Comparison of ENCODE assay signal across 2 cellular contexts in genomic region chr1:233673146-233673946, GRCh38.
TF ChIP-seq lines count a peak whose summit lies in the region.

No MANE protein-coding gene starts in this region.

TF ChIP-seq in liver, 16 proteins besides CTCF, POLR2A, EP300 and RAD21 (continued from another document):
- TF ChIP-seq, protein P1, sequence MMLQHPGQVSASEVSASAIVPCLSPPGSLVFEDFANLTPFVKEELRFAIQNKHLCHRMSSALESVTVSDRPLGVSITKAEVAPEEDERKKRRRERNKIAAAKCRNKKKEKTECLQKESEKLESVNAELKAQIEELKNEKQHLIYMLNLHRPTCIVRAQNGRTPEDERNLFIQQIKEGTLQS (IDR thresholded peaks at IDR 0.05), result no peak
- peak; percentile 36 for TF ChIP-seq MAX (IDR thresholded peaks at IDR 0.05)
- TF ChIP-seq YY1 (IDR thresholded peaks at IDR 0.05), result peak; percentile 8
- TF ChIP-seq RXRA (IDR thresholded peaks at IDR 0.05), result peak in 1 of 2 donors; percentile 28
- peak; percentile 73 for TF ChIP-seq HNF4G (IDR thresholded peaks at IDR 0.05)
- TF ChIP-seq GABPA (IDR thresholded peaks at IDR 0.05 in 1 of 2, conservative IDR thresholded peaks at IDR 0.05 in 1 of 2), result peak in 1 of 2 donors; percentile 16
- TF ChIP-seq JUND (IDR thresholded peaks at IDR 0.05), result peak in 1 of 2 donors; percentile 31
- TF ChIP-seq, protein P2, sequence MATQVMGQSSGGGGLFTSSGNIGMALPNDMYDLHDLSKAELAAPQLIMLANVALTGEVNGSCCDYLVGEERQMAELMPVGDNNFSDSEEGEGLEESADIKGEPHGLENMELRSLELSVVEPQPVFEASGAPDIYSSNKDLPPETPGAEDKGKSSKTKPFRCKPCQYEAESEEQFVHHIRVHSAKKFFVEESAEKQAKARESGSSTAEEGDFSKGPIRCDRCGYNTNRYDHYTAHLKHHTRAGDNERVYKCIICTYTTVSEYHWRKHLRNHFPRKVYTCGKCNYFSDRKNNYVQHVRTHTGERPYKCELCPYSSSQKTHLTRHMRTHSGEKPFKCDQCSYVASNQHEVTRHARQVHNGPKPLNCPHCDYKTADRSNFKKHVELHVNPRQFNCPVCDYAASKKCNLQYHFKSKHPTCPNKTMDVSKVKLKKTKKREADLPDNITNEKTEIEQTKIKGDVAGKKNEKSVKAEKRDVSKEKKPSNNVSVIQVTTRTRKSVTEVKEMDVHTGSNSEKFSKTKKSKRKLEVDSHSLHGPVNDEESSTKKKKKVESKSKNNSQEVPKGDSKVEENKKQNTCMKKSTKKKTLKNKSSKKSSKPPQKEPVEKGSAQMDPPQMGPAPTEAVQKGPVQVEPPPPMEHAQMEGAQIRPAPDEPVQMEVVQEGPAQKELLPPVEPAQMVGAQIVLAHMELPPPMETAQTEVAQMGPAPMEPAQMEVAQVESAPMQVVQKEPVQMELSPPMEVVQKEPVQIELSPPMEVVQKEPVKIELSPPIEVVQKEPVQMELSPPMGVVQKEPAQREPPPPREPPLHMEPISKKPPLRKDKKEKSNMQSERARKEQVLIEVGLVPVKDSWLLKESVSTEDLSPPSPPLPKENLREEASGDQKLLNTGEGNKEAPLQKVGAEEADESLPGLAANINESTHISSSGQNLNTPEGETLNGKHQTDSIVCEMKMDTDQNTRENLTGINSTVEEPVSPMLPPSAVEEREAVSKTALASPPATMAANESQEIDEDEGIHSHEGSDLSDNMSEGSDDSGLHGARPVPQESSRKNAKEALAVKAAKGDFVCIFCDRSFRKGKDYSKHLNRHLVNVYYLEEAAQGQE (IDR thresholded peaks at IDR 0.05), result no peak

TF ChIP-seq in HepG2, 621 proteins besides CTCF, POLR2A, EP300 and RAD21 (continued from another document):
- TF ChIP-seq, protein P3, sequence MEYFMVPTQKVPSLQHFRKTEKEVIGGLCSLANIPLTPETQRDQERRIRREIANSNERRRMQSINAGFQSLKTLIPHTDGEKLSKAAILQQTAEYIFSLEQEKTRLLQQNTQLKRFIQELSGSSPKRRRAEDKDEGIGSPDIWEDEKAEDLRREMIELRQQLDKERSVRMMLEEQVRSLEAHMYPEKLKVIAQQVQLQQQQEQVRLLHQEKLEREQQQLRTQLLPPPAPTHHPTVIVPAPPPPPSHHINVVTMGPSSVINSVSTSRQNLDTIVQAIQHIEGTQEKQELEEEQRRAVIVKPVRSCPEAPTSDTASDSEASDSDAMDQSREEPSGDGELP (IDR thresholded peaks at IDR 0.05; ENCODE audit: borderline replicate concordance, low read depth), result no peak
- TF ChIP-seq ZNF562 (CRISPR knock-in tag; IDR thresholded peaks at IDR 0.05; ENCODE audit: borderline replicate concordance) (no peak), GATA4 (IDR thresholded peaks at IDR 0.05; ENCODE audit: borderline replicate concordance, low read depth) (no peak)
